In genomic region chr3:43747641-43748040, GRCh38 we compare ENCODE assay signal across 18 cellular contexts. TPM values are rescaled to one million over a fixed set of nuclear protein-coding genes. Genes with fewer than 3 reads are reported as not detected.
DNase-seq lines count a peak whose midpoint lies in the region; ATAC-seq and TF ChIP-seq lines count a peak whose summit lies in the region.
"Had no signal": no experiment of that assay in that cellular context is flagged by ENCODE, and none has a peak within 500 bp of the region (broad histone marks: within the 10 kb centered on the region; RNA-seq: fewer than 3 reads in every experiment).

No MANE protein-coding gene starts in this region.

- no peaks in the 10 kb centered on the region for H3K36me3 Mint-ChIP-seq in MCF 10A (ENCODE audit: insufficient read depth, unreplicated experiment)

- POLR2A ChIA-PET in MCF 10A (lab: Yijun Ruan, JAX) = no interaction called here

- peaks cover 11% of the 10 kb centered on the region for H3K9me3 Mint-ChIP-seq in MCF 10A (ENCODE audit: unreplicated experiment)
- H3K9me3 Mint-ChIP-seq: T-helper 1 cell treated with Interleukin-12 subunit alpha and Interleukin-12 subunit beta and Interleukin-4 antibody, amounts not matched to agents 30 μg/mL and 1 μg/mL, for 36 hours had no signal

- H3K9me3 ChIP-seq in breast epithelium = peaks cover 8% of the 10 kb centered on the region in 2 donors

- H3K27ac ChIP-seq in breast epithelium = peak overlapping the region in 1 of 2 donors; percentile 32
- H3K27ac ChIP-seq: heart right ventricle, Peyer's patch had no signal

- no peak for ATAC-seq in GM21717 (IDR thresholded peaks at IDR 0.05; ENCODE audit: unreplicated experiment)
- no peak for ATAC-seq in GM21576 (IDR thresholded peaks at IDR 0.05; ENCODE audit: unreplicated experiment)
- ATAC-seq in activated CD4-positive, CD25-positive, alpha-beta regulatory T cell treated with anti-CD3 and anti-CD28 coated beads, Interleukin-2, amount 50 U/mL, for 24 hours = no peak
- ATAC-seq: activated CD4-positive, alpha-beta T cell treated with anti-CD3 and anti-CD28 coated beads for 36 hours; activated naive CD4-positive, alpha-beta T cell treated with anti-CD3 and anti-CD28 coated beads, Interleukin-2, amount 50 U/mL, for 72 hours; naive thymus-derived CD8-positive, alpha-beta T cell had no signal

- H3K4me1 Mint-ChIP-seq in MCF 10A (ENCODE audit: insufficient read depth, unreplicated experiment) = no peaks in the 10 kb centered on the region
- H3K4me1 Mint-ChIP-seq: activated CD4-positive, alpha-beta T cell treated with anti-CD3 and anti-CD28 coated beads for 36 hours had no signal

- no peak overlapping the region for H3K4me3 Mint-ChIP-seq in MCF 10A (ENCODE audit: unreplicated experiment)
- H3K4me3 Mint-ChIP-seq: activated CD4-positive, alpha-beta T cell treated with anti-CD3 and anti-CD28 coated beads for 36 hours; naive thymus-derived CD8-positive, alpha-beta T cell; T-helper 1 cell treated with Interleukin-12 subunit alpha and Interleukin-12 subunit beta and Interleukin-4 antibody, amounts not matched to agents 30 μg/mL and 1 μg/mL, for 36 hours had no signal

- H3K27ac Mint-ChIP-seq in MCF 10A (ENCODE audit: low read depth, unreplicated experiment) = peak overlapping the region; percentile 72
- H3K27ac Mint-ChIP-seq: activated CD4-positive, alpha-beta T cell treated with anti-CD3 and anti-CD28 coated beads for 36 hours; activated naive CD4-positive, alpha-beta T cell treated with anti-CD3 and anti-CD28 coated beads, Interleukin-2, amount 50 U/mL, for 72 hours; T-helper 1 cell treated with Interleukin-12 subunit alpha and Interleukin-12 subunit beta and Interleukin-4 antibody, amounts not matched to agents 30 μg/mL and 1 μg/mL, for 36 hours had no signal

- no peak for TF ChIP-seq POLR2A in breast epithelium (IDR thresholded peaks at IDR 0.05)

- no TSS peak for BruUV-seq in MCF 10A (replicated peaks; lab: Mats Ljungman, UMichigan)

- H3K27me3 Mint-ChIP-seq in MCF 10A (ENCODE audit: insufficient read depth, unreplicated experiment) = no peaks in the 10 kb centered on the region
- H3K27me3 Mint-ChIP-seq: activated CD4-positive, alpha-beta T cell treated with anti-CD3 and anti-CD28 coated beads for 36 hours had no signal

- TF ChIP-seq CTCF in MCF 10A (IDR thresholded peaks at IDR 0.05; ENCODE audit: unreplicated experiment) (no peak), breast epithelium (IDR thresholded peaks at IDR 0.05) (no peak), cardiac fibroblast (IDR thresholded peaks at IDR 0.05; ENCODE audit: low read depth, low read length) (no peak)

- CTCF ChIA-PET in MCF 10A (lab: Yijun Ruan, JAX) = interaction anchor here (0.8 to 1.1 kb wide), 2 partner anchors 10 to 21 kb away, joined by 4 read pairs; no protein-coding TSS in a partner anchor

- intact Hi-C loops in MCF 10A (cut with micrococcal nuclease) = no loop called here
- intact Hi-C loops in breast epithelium (cut with DNase I; ENCODE audit: low total_unique reads) = no loop called here

- DNase-seq in MCF 10A (ENCODE audit: unreplicated experiment) = no peak
- no peak for DNase-seq in breast epithelium (ENCODE audit: low spot score in 2 of 2)
- DNase-seq in cardiac fibroblast (ENCODE audit: low read depth in 2 of 2) = peak; percentile 24 to 53
- peak; percentile 23 to 56 for DNase-seq in lung microvascular endothelial cell (ENCODE audit: low read depth in 2 of 2)
- DNase-seq in NCI-H1694 treated with DMSO at 0.1 percent for 48 hours (lab: John Stamatoyannopoulos, UW) = no peak
- DNase-seq: activated CD4-positive, alpha-beta T cell treated with anti-CD3 and anti-CD28 coated beads for 36 hours; activated T-cell treated with anti-CD3 and anti-CD28 coated beads for 4 hours; heart right ventricle; naive thymus-derived CD8-positive, alpha-beta T cell; NCI-H1436 treated with DMSO at 0.1 percent for 48 hours; NCI-H526 treated with DMSO at 0.1 percent for 48 hours; Peyer's patch; stimulated activated CD4-positive, alpha-beta T cell treated with anti-CD3 and anti-CD28 coated beads, Interleukin-2, amount 100 ng/mL, for 48 hours had no signal

- H3K36me3 ChIP-seq in breast epithelium = no peaks in the 10 kb centered on the region
- H3K36me3 ChIP-seq: heart right ventricle, Peyer's patch had no signal

- no peaks in the 10 kb centered on the region for H3K27me3 ChIP-seq in breast epithelium
- H3K27me3 ChIP-seq: heart right ventricle, Peyer's patch had no signal

- no peak overlapping the region for H3K4me3 ChIP-seq in breast epithelium
- no peak overlapping the region for H3K4me3 ChIP-seq in cardiac fibroblast (replicated peaks in 1 of 2; ENCODE audit: low read depth in 2 of 2, low read length in 2 of 2)
- H3K4me3 ChIP-seq: heart right ventricle, Peyer's patch had no signal

- no peaks in the 10 kb centered on the region for H3K4me1 ChIP-seq in breast epithelium

RNA-seq across cellular contexts. Expression of gene ABHD5, which starts 56.9 kb away (rescaled TPM):
- 30.3 and 32.6 TPM in 2 replicates for total RNA-seq in MCF 10A (2022)
- 10 to 100 TPM; 40.0 to 99.9 (median 47.9) TPM for total RNA-seq in breast epithelium
- 9.1 and 9.8 TPM in 2 replicates for total RNA-seq in lung microvascular endothelial cell

Comparison
In these comparisons a context has a peak if more than half of its experiments do, and no peak if none do; other contexts are left out.
1. DNase-seq: peak in cardiac fibroblast (2 of 2) and lung microvascular endothelial cell (2 of 2); none in MCF 10A (single experiment), breast epithelium (0 of 2) and NCI-H1694 treated with DMSO at 0.1 percent for 48 hours (single experiment).